Comparison of ENCODE assay signal across 17 cellular contexts in genomic region chr11:46350695-46351094, GRCh38. TPM values are rescaled to one million over a fixed set of nuclear protein-coding genes. Genes with fewer than 3 reads are reported as not detected.
DNase-seq lines count a peak whose midpoint lies in the region; ATAC-seq and TF ChIP-seq lines count a peak whose summit lies in the region.
"Had no signal": no experiment of that assay in that cellular context is flagged by ENCODE, and none has a peak within 500 bp of the region (broad histone marks: within the 10 kb centered on the region; RNA-seq: fewer than 3 reads in every experiment).

No MANE protein-coding gene starts in this region.

- H2BK12ac ChIP-seq in trophoblast cell (ENCODE audit: low read length) = no peak overlapping the region

- H3K27me3 Mint-ChIP-seq in T-helper 2 cell treated with Interferon-gamma antibody and Interleukin-4, amounts not matched to agents 5 μg/mL and 100 μg/mL, for 36 hours (ENCODE audit: low read depth) = no peaks in the 10 kb centered on the region

- no peak overlapping the region for H2AFZ ChIP-seq in DND-41 (ENCODE audit: low read depth, low read length)
- H2AFZ ChIP-seq in trophoblast cell (ENCODE audit: insufficient read depth, low read length, poor library complexity) = no peak overlapping the region

- ATAC-seq in DND-41 (ENCODE audit: insufficient read depth, low read depth) (no peak), GM21390 (IDR thresholded peaks at IDR 0.05; ENCODE audit: unreplicated experiment) (no peak), GM18909 (IDR thresholded peaks at IDR 0.05; ENCODE audit: poor library complexity, unreplicated experiment) (no peak)

- no peak overlapping the region for H3K23ac ChIP-seq in trophoblast cell (ENCODE audit: low read length)

- intact Hi-C loops in breast epithelium (cut with DNase I; ENCODE audit: low total_unique reads) = no loop called here

- H2BK120ac ChIP-seq in trophoblast cell (ENCODE audit: insufficient read depth, low read length, poor library complexity) = no peak overlapping the region

- H3K27ac ChIP-seq in DND-41 (ENCODE audit: low read length) = peak overlapping the region; percentile 51
- H3K27ac ChIP-seq in breast epithelium = peak overlapping the region; percentile 86 to 91
- no peak overlapping the region for H3K27ac ChIP-seq in trophoblast cell (ENCODE audit: low read depth, low read length)

- H3K4me3 Mint-ChIP-seq in T-helper 2 cell treated with Interferon-gamma antibody and Interleukin-4, amounts not matched to agents 5 μg/mL and 100 μg/mL, for 36 hours = peak overlapping the region; percentile 26
- H3K4me3 Mint-ChIP-seq: type B pancreatic cell had no signal

- peaks cover 32% of the 10 kb centered on the region for H3K36me3 Mint-ChIP-seq in T-helper 2 cell treated with Interferon-gamma antibody and Interleukin-4, amounts not matched to agents 5 μg/mL and 100 μg/mL, for 36 hours (ENCODE audit: low read depth)
- H3K36me3 Mint-ChIP-seq: type B pancreatic cell had no signal

- no peaks in the 10 kb centered on the region for H3K9me3 ChIP-seq in DND-41 (ENCODE audit: insufficient read depth, low read length, severe bottlenecking)
- H3K9me3 ChIP-seq in breast epithelium = no peaks in the 10 kb centered on the region
- peaks cover 2% of the 10 kb centered on the region for H3K9me3 ChIP-seq in trophoblast cell (ENCODE audit: insufficient read depth, low read depth, low read length)

- no peak overlapping the region for H2AK5ac ChIP-seq in trophoblast cell (ENCODE audit: low read length)

- no peak overlapping the region for H3K4me3 ChIP-seq in DND-41 (ENCODE audit: low read depth in 1 of 2, low read length in 2 of 2)
- no peak overlapping the region for H3K4me3 ChIP-seq in breast epithelium
- no peak overlapping the region for H3K4me3 ChIP-seq in trophoblast cell (ENCODE audit: low read depth, low read length)

- no peaks in the 10 kb centered on the region for H3K9me3 Mint-ChIP-seq in T-helper 2 cell treated with Interferon-gamma antibody and Interleukin-4, amounts not matched to agents 5 μg/mL and 100 μg/mL, for 36 hours
- H3K9me3 Mint-ChIP-seq: type B pancreatic cell had no signal

- H4K12ac ChIP-seq in trophoblast cell (ENCODE audit: low read depth, low read length) = no peak overlapping the region

- no peak overlapping the region for H4K91ac ChIP-seq in trophoblast cell (ENCODE audit: low read depth, low read length)

- peak overlapping the region; percentile 57 for H3K27ac Mint-ChIP-seq in T-helper 2 cell treated with Interferon-gamma antibody and Interleukin-4, amounts not matched to agents 5 μg/mL and 100 μg/mL, for 36 hours
- H3K27ac Mint-ChIP-seq: type B pancreatic cell had no signal

- no peak overlapping the region for H3K14ac ChIP-seq in trophoblast cell (ENCODE audit: low read length)

- H3K9ac ChIP-seq in DND-41 (ENCODE audit: low read depth, low read length) (peak overlapping the region; percentile 16; the same call in 1 of the 2 replicates), trophoblast cell (ENCODE audit: low read length) (no peak overlapping the region)

- H4K8ac ChIP-seq in trophoblast cell (ENCODE audit: low read depth, low read length) = no peak overlapping the region

- peaks cover 44% of the 10 kb centered on the region for H3K36me3 ChIP-seq in DND-41 (ENCODE audit: insufficient read depth, low read length)
- no peaks in the 10 kb centered on the region for H3K36me3 ChIP-seq in breast epithelium
- H3K36me3 ChIP-seq in trophoblast cell (ENCODE audit: control insufficient read depth in 1 of 2, insufficient read depth in 2 of 2, low read length in 2 of 2) = peaks cover 4 to 7% of the 10 kb centered on the region in 2 experiments

- H3K4me1 ChIP-seq in DND-41 (ENCODE audit: insufficient read depth, low read length) (peaks cover 70% of the 10 kb centered on the region), breast epithelium (peaks cover 26 to 56% of the 10 kb centered on the region in 2 donors), trophoblast cell (ENCODE audit: control insufficient read depth in 1 of 2, insufficient read depth in 2 of 2, low read length in 2 of 2) (peaks cover 23 to 26% of the 10 kb centered on the region in 2 experiments)

- DNase-seq in T-helper 2 cell treated with Interferon-gamma antibody and Interleukin-4, amounts not matched to agents 5 μg/mL and 100 μg/mL, for 36 hours (ENCODE audit: low spot score) = no peak
- no peak for DNase-seq in T-helper 2 cell
- no peak for DNase-seq in DND-41
- no peak for DNase-seq in breast epithelium (ENCODE audit: low spot score in 2 of 2)
- DNase-seq in trophoblast cell = no peak
- no peak for DNase-seq in activated effector memory CD4-positive, alpha-beta T cell treated with Interleukin-2 at 50 U/mL for 16 hours
- DNase-seq: activated CD4-positive, CD25-positive, alpha-beta regulatory T cell treated with anti-CD3 and anti-CD28 coated beads, Interleukin-2, amount 50 U/mL, for 72 hours; activated effector memory CD4-positive, alpha-beta T cell treated with anti-CD3 and anti-CD28 coated beads, Interleukin-2, amount 50 U/mL, for 16 hours; COR-L47; islet precursor cell; midbrain; MM.1S; NCI-H748 treated with DMSO at 0.1 percent for 48 hours had no signal

- no CpG with 5 or more reads among the region's 3 CpGs for WGBS in trophoblast cell (ENCODE audit: extremely low coverage, insufficient coverage, insufficient read length)

- H3K4me1 Mint-ChIP-seq in T-helper 2 cell treated with Interferon-gamma antibody and Interleukin-4, amounts not matched to agents 5 μg/mL and 100 μg/mL, for 36 hours (ENCODE audit: low read depth) = peaks cover 64% of the 10 kb centered on the region

- peaks cover 51% of the 10 kb centered on the region for H4K20me1 ChIP-seq in DND-41 (ENCODE audit: insufficient read depth, low read length)

- no peak overlapping the region for H2BK5ac ChIP-seq in trophoblast cell (ENCODE audit: low read depth, low read length, poor library complexity)

- no peaks in the 10 kb centered on the region for H3K27me3 ChIP-seq in DND-41 (ENCODE audit: insufficient read depth, low read length, poor library complexity)
- no peaks in the 10 kb centered on the region for H3K27me3 ChIP-seq in breast epithelium
- H3K27me3 ChIP-seq in trophoblast cell (ENCODE audit: insufficient read depth, low read length) = no peaks in the 10 kb centered on the region

- H3K79me2 ChIP-seq in DND-41 (ENCODE audit: insufficient read depth, low read length) (peaks cover 84% of the 10 kb centered on the region), trophoblast cell (ENCODE audit: control insufficient read depth, insufficient read depth, low read length, poor library complexity) (peaks cover 20% of the 10 kb centered on the region)

- H3K79me1 ChIP-seq in trophoblast cell (ENCODE audit: low read length) = peaks cover 10% of the 10 kb centered on the region

- TF ChIP-seq CTCF in DND-41 (IDR thresholded peaks at IDR 0.05; ENCODE audit: borderline replicate concordance, extremely low read depth, low read length, poor library complexity, severe bottlenecking) = no peak
- no peak for TF ChIP-seq CTCF in breast epithelium (IDR thresholded peaks at IDR 0.05)

- H3K4me2 ChIP-seq in DND-41 (ENCODE audit: insufficient read depth, low read length) = peak overlapping the region; percentile 23; the same call in 1 of the 2 replicates
- no peak overlapping the region for H3K4me2 ChIP-seq in trophoblast cell (ENCODE audit: low read length)

- peak overlapping the region; percentile 19 for H3K18ac ChIP-seq in trophoblast cell (ENCODE audit: low read length)

- no peak for TF ChIP-seq POLR2A in breast epithelium (IDR thresholded peaks at IDR 0.05)

- peak overlapping the region; percentile 23 for H3K4ac ChIP-seq in trophoblast cell (ENCODE audit: low read depth, low read length)

RNA-seq across cellular contexts. Expression of gene DGKZ, which starts 3.4 kb away (rescaled TPM):
- 10 to 100 TPM; 42.3 to 46.5 (median 46.2) TPM for total RNA-seq in breast epithelium
- 79.6 and 80.8 TPM in 2 replicates for polyA plus RNA-seq in trophoblast cell (2013)

RNA-seq across cellular contexts. Expression of gene MDK, which starts 30.8 kb away (rescaled TPM):
- total RNA-seq in breast epithelium = 100 to 1,000 TPM in 1 of 3 donors, 10 to 100 TPM in 2; 20.5 to 115 (median 54.7) TPM
- polyA plus RNA-seq in trophoblast cell (2013) = 2,817 and 2,859 TPM in 2 replicates

RNA-seq across cellular contexts. Expression of gene CHRM4, which starts 40.9 kb away (rescaled TPM):
- 1 to 10 TPM in 1 of 3 donors, under 1 TPM in 1, not detected in 1; 0.66 to 1.1 TPM for total RNA-seq in breast epithelium
- polyA plus RNA-seq in trophoblast cell (2013) = 0.40 and 0.57 TPM in 2 replicates
- total RNA-seq: RPMI7951 had no signal
